ENCODE assay signal across 30 cellular contexts in the genomic region with DNA sequence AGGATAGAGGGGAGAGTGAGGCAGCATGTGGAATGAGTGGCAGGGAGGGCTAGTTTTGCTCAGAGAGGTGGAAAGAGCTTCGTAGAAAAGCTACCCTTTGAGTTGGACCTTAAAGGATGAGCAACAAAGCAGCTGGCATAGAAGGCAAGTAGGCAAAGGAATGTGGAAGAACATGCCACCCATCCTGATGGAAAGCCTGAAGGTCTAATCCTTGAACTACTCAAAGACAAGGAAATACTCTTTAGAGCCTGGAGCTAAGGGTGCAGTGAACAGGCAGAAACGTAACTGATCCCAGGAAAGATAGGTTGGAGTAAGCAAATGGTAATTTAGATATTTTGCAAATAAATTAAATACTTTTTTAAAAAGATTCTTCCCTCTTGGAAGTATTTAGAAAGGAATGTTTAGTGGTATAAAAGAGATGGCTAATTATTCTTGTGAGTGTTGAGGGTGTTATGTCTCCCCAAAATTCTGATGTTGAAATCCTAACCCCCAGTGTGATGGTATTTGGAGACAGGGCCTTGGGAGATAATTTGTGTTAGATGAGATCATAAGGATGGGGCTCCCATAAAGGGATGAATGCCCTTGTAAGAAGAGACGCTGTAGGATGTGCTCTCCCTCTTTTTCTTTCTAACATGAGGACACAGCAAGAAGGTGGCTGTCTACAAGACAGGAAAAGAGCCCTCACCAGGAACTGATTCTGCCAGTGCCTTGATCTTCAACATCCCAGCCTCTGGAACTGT.
DNase-seq lines count a peak whose midpoint lies in the region; ATAC-seq and TF ChIP-seq lines count a peak whose summit lies in the region.
"Had no signal": no experiment of that assay in that cellular context is flagged by ENCODE, and none has a peak within 500 bp of the region (broad histone marks: within the 10 kb centered on the region; RNA-seq: fewer than 3 reads in every experiment).

No MANE protein-coding gene starts in this region.

- peak overlapping the region; percentile 79 for H3K9ac ChIP-seq in adipocyte (ENCODE audit: low read length)
- H3K9ac ChIP-seq in smooth muscle cell (ENCODE audit: low read depth), result peak overlapping the region; percentile 73

- TSS peak; percentile 94 for BruUV-seq in PC-9 (replicated peaks; lab: Mats Ljungman, UMichigan)

- no peak for DNase-seq in activated naive CD4-positive, alpha-beta T cell treated with anti-CD3 and anti-CD28 coated beads, Interleukin-2, amount 50 U/mL, for 72 hours (ENCODE audit: low spot score in 2 of 2)
- no peak for DNase-seq in activated naive CD4-positive, alpha-beta T cell treated with anti-CD3 and anti-CD28 coated beads, Interleukin-2, amount 50 U/mL, for 16 hours
- DNase-seq in PC-9, result peak; percentile 5 to 70
- DNase-seq in adipocyte (ENCODE audit: low read depth), result no peak
- no peak for DNase-seq in smooth muscle cell (lab: John Stamatoyannopoulos, UW; ENCODE audit: unreplicated experiment)
- no peak for DNase-seq in LoVo (ENCODE audit: low spot score)
- DNase-seq in coronary artery (ENCODE audit: low spot score), result no peak
- DNase-seq: activated CD4-positive, CD25-positive, alpha-beta regulatory T cell; activated naive CD4-positive, alpha-beta T cell treated with Interleukin-2 at 50 U/mL for 16 hours; central memory CD4-positive, alpha-beta T cell; dermis blood vessel endothelial cell; DMS 273 treated with DMSO at 0.1 percent for 48 hours; endodermal cell; foreskin fibroblast; HCEC 1CT; naive B cell; NCI-H1417 treated with DMSO at 0.1 percent for 48 hours; NCI-H2029 treated with DMSO at 0.1 percent for 48 hours; NCI-H526; nucleus accumbens; PC-3; right lobe of liver; stimulated activated CD4-positive, alpha-beta T cell treated with anti-CD3 and anti-CD28 coated beads, Interleukin-4, amount 100 ng/mL, for 1 hour; upper lobe of right lung had no signal

- CTCF ChIA-PET in PC-9 (lab: Charles Lee), result no interaction called here

- H3K36me3 Mint-ChIP-seq in activated naive CD4-positive, alpha-beta T cell treated with anti-CD3 and anti-CD28 coated beads, Interleukin-2, amount 50 U/mL, for 72 hours, result peaks cover 0 to 31% of the 10 kb centered on the region in 2 donors
- H3K36me3 Mint-ChIP-seq: mesothelial cell of epicardium, naive B cell had no signal

- H3K27me3 ChIP-seq in PC-9 (ENCODE audit: insufficient read depth, low read depth) (no peaks in the 10 kb centered on the region), adipocyte (replicated peaks; ENCODE audit: control insufficient read depth, insufficient read depth, low read length) (no peaks in the 10 kb centered on the region), smooth muscle cell (ENCODE audit: low read depth) (no peaks in the 10 kb centered on the region)
- H3K27me3 ChIP-seq: right lobe of liver, upper lobe of right lung had no signal

- peak overlapping the region; percentile 76 to 79 for H3K27ac Mint-ChIP-seq in activated naive CD4-positive, alpha-beta T cell treated with anti-CD3 and anti-CD28 coated beads, Interleukin-2, amount 50 U/mL, for 72 hours
- H3K27ac Mint-ChIP-seq: endodermal cell, mesothelial cell of epicardium had no signal

- peaks cover 7% of the 10 kb centered on the region; the same call in 1 of the 2 replicates for H3F3A ChIP-seq in PC-9 (ENCODE audit: insufficient read depth, low read depth)
- H3F3A ChIP-seq in smooth muscle cell (ENCODE audit: low read depth), result peaks cover 13% of the 10 kb centered on the region

- H3K9me3 ChIP-seq in PC-9 (ENCODE audit: insufficient read depth, low read depth) (no peaks in the 10 kb centered on the region), adipocyte (ENCODE audit: control insufficient read depth, low read length) (no peaks in the 10 kb centered on the region), smooth muscle cell (replicated peaks; ENCODE audit: low read depth) (no peaks in the 10 kb centered on the region)
- H3K9me3 ChIP-seq: esophagus muscularis mucosa, prostate gland, right lobe of liver, upper lobe of right lung had no signal

- ATAC-seq in activated naive CD4-positive, alpha-beta T cell treated with anti-CD3 and anti-CD28 coated beads, Interleukin-2, amount 50 U/mL, for 72 hours, result peak in 1 of 2 donors; percentile 34
- no peak for ATAC-seq in HG02610 (IDR thresholded peaks at IDR 0.05; ENCODE audit: unreplicated experiment)
- ATAC-seq: GM12878, PC-3, right lobe of liver, upper lobe of right lung had no signal

- H3K4me1 ChIP-seq in PC-9 (replicated peaks; ENCODE audit: insufficient read depth) (peaks cover 32% of the 10 kb centered on the region), adipocyte (ENCODE audit: control insufficient read depth, insufficient read depth, low read length) (peaks cover 46% of the 10 kb centered on the region), smooth muscle cell (ENCODE audit: low read depth) (peaks cover 6% of the 10 kb centered on the region)
- H3K4me1 ChIP-seq: esophagus muscularis mucosa, prostate gland, right lobe of liver, upper lobe of right lung had no signal

- POLR2A ChIA-PET in PC-9 (lab: Charles Lee; ENCODE audit: unreplicated experiment), result interaction anchor here (0.6 kb wide), 1 partner anchor 81 kb away, joined by 8 read pairs; no protein-coding TSS in a partner anchor

- 70% methylated on average over 3 of the region's 3 CpGs for WGBS in smooth muscle cell (ENCODE audit: low lambda C conversion rate)

- H3K4me2 ChIP-seq in PC-9 (no peak overlapping the region), smooth muscle cell (peak overlapping the region; percentile 85)

- peak overlapping the region; percentile 34; the same call in 1 of the 2 replicates for H3K27ac ChIP-seq in PC-9
- peak overlapping the region; percentile 89 for H3K27ac ChIP-seq in smooth muscle cell (ENCODE audit: low read depth)
- no peak overlapping the region for H3K27ac ChIP-seq in coronary artery
- H3K27ac ChIP-seq: esophagus muscularis mucosa, prostate gland, right lobe of liver, SK-N-MC, upper lobe of right lung had no signal

- H3K36me3 ChIP-seq in PC-9 (ENCODE audit: low read depth) (no peaks in the 10 kb centered on the region), adipocyte (ENCODE audit: control insufficient read depth, insufficient read depth, low read length, severe bottlenecking) (no peaks in the 10 kb centered on the region), smooth muscle cell (ENCODE audit: low read depth) (no peaks in the 10 kb centered on the region)
- H3K36me3 ChIP-seq: esophagus muscularis mucosa, prostate gland, right lobe of liver, upper lobe of right lung had no signal

- no peaks in the 10 kb centered on the region for H3K79me2 ChIP-seq in PC-9 (ENCODE audit: low read depth)
- peaks cover 8% of the 10 kb centered on the region for H3K79me2 ChIP-seq in smooth muscle cell (ENCODE audit: low read depth)

- no peaks in the 10 kb centered on the region for H4K20me1 ChIP-seq in PC-9 (ENCODE audit: insufficient read depth)
- no peaks in the 10 kb centered on the region for H4K20me1 ChIP-seq in smooth muscle cell (ENCODE audit: low read depth)

- no peak for TF ChIP-seq CTCF in PC-9 (conservative IDR thresholded peaks at IDR 0.05)
- TF ChIP-seq CTCF in smooth muscle cell (IDR thresholded peaks at IDR 0.05; ENCODE audit: borderline replicate concordance, insufficient read depth, poor library complexity, severe bottlenecking), result no peak
- TF ChIP-seq CTCF in coronary artery (IDR thresholded peaks at IDR 0.05), result no peak

- H2AFZ ChIP-seq in PC-9 (no peak overlapping the region), smooth muscle cell (ENCODE audit: low read depth) (peak overlapping the region; percentile 0)

- H3K4me3 ChIP-seq in PC-9 (no peak overlapping the region), adipocyte (ENCODE audit: low read length) (peak overlapping the region; percentile 53), smooth muscle cell (peak overlapping the region; percentile 36), coronary artery (no peak overlapping the region)
- H3K4me3 ChIP-seq: esophagus muscularis mucosa, GM12878, prostate gland, right lobe of liver, SK-N-MC, upper lobe of right lung had no signal

- no peaks in the 10 kb centered on the region for H3K9me2 ChIP-seq in PC-9 (ENCODE audit: insufficient read depth)

- intact Hi-C loops in PC-9 (cut with micrococcal nuclease; ENCODE audit: unreplicated experiment), result no loop called here

- peaks cover 9 to 28% of the 10 kb centered on the region in 2 donors for H3K9me3 Mint-ChIP-seq in activated naive CD4-positive, alpha-beta T cell treated with anti-CD3 and anti-CD28 coated beads, Interleukin-2, amount 50 U/mL, for 72 hours
- H3K9me3 Mint-ChIP-seq: endodermal cell had no signal

Comparison
In these comparisons a context has a peak if more than half of its experiments do, and no peak if none do; other contexts are left out.
1. DNase-seq: peak in PC-9 (2 of 2); none in activated naive CD4-positive, alpha-beta T cell treated with anti-CD3 and anti-CD28 coated beads, Interleukin-2, amount 50 U/mL, for 72 hours (0 of 2), activated naive CD4-positive, alpha-beta T cell treated with anti-CD3 and anti-CD28 coated beads, Interleukin-2, amount 50 U/mL, for 16 hours (single experiment), adipocyte (single experiment), smooth muscle cell (single experiment), LoVo (single experiment) and coronary artery (single experiment).
2. H3K27ac ChIP-seq: peak in PC-9 (single experiment) and smooth muscle cell (single experiment); none in coronary artery (0 of 2).
3. H3K4me3 ChIP-seq: peak in adipocyte (single experiment) and smooth muscle cell (single experiment); none in PC-9 (single experiment) and coronary artery (single experiment).